Comparison of ENCODE assay signal across 8 cellular contexts in genomic region chrX:12956704-12957541, GRCh38. TPM values are rescaled to one million over a fixed set of nuclear protein-coding genes. Genes with fewer than 3 reads are reported as not detected.
DNase-seq lines count a peak whose midpoint lies in the region; ATAC-seq and TF ChIP-seq lines count a peak whose summit lies in the region.

No MANE protein-coding gene starts in this region.

- H3K4me1 ChIP-seq in ACC112 (ENCODE audit: control insufficient read depth, insufficient read depth, low read length, unreplicated experiment) (peaks cover 19% of the 10 kb centered on the region), Panc1 (ENCODE audit: control insufficient read depth, insufficient read depth, low read length) (peaks cover 6% of the 10 kb centered on the region; the same call in 1 of the 2 replicates), thoracic aorta (ENCODE audit: control insufficient read depth in 1 of 2, low read depth in 2 of 2) (peaks cover 6 to 14% of the 10 kb centered on the region in 2 donors)

- TF ChIP-seq CTCF in Panc1 (IDR thresholded peaks at IDR 0.05) = no peak
- no peak for TF ChIP-seq CTCF in thoracic aorta (IDR thresholded peaks at IDR 0.05)

- no peaks in the 10 kb centered on the region for H3K36me3 Mint-ChIP-seq in activated naive CD8-positive, alpha-beta T cell treated with anti-CD3 and anti-CD28 coated beads, Interleukin-2, amount 50 U/mL, for 24 hours (ENCODE audit: low read depth)

- DNase-seq in Panc1 (ENCODE audit: low read depth, low spot score) = no peak
- DNase-seq in activated naive CD8-positive, alpha-beta T cell treated with anti-CD3 and anti-CD28 coated beads, Interleukin-2, amount 50 U/mL, for 24 hours = no peak
- DNase-seq in kidney tubule cell (ENCODE audit: low spot score) = peak; percentile 71
- DNase-seq in thoracic aorta (ENCODE audit: low spot score) = no peak
- no peak for DNase-seq in NCI-H2227 (lab: John Stamatoyannopoulos, UW; ENCODE audit: unreplicated experiment)

- no peaks in the 10 kb centered on the region for H3K9me3 Mint-ChIP-seq in activated naive CD8-positive, alpha-beta T cell treated with anti-CD3 and anti-CD28 coated beads, Interleukin-2, amount 50 U/mL, for 24 hours

- peak overlapping the region; percentile 47; the same call in 1 of the 2 replicates for H3K4me3 ChIP-seq in ACC112 (ENCODE audit: low read depth, low read length)
- H3K4me3 ChIP-seq in Panc1 (ENCODE audit: low read depth in 2 of 2, low read length in 2 of 2) = no peak overlapping the region
- H3K4me3 ChIP-seq in thoracic aorta = peak overlapping the region; percentile 1

- intact Hi-C loops in Panc1 (cut with micrococcal nuclease; ENCODE audit: unreplicated experiment) = no loop called here

- H3K9me3 ChIP-seq in Panc1 (ENCODE audit: control insufficient read depth, insufficient read depth, low read depth, low read length) (no peaks in the 10 kb centered on the region), thoracic aorta (no peaks in the 10 kb centered on the region)

- H3K27ac Mint-ChIP-seq in activated naive CD8-positive, alpha-beta T cell treated with anti-CD3 and anti-CD28 coated beads, Interleukin-2, amount 50 U/mL, for 24 hours = peak overlapping the region; percentile 95

- CTCF ChIA-PET in Panc1 (lab: Charles Lee) = no interaction called here

- no peaks in the 10 kb centered on the region for H3K79me2 ChIP-seq in ACC112 (ENCODE audit: control insufficient read depth, insufficient read depth, low read length, unreplicated experiment)

- no peaks in the 10 kb centered on the region for H3K36me3 ChIP-seq in ACC112 (ENCODE audit: insufficient read depth, low read length)
- H3K36me3 ChIP-seq in Panc1 (ENCODE audit: control insufficient read depth, insufficient read depth, low read length) = no peaks in the 10 kb centered on the region
- no peaks in the 10 kb centered on the region for H3K36me3 ChIP-seq in thoracic aorta

- H3K4me1 Mint-ChIP-seq in activated naive CD8-positive, alpha-beta T cell treated with anti-CD3 and anti-CD28 coated beads, Interleukin-2, amount 50 U/mL, for 24 hours = peaks cover 81% of the 10 kb centered on the region

- POLR2A ChIA-PET in Panc1 (lab: Charles Lee) = no interaction called here

- no peaks in the 10 kb centered on the region for H3K27me3 ChIP-seq in ACC112 (ENCODE audit: insufficient read depth, low read length)
- H3K27me3 ChIP-seq in Panc1 (ENCODE audit: control insufficient read depth, insufficient read depth, low read length) = no peaks in the 10 kb centered on the region
- H3K27me3 ChIP-seq in thoracic aorta (replicated peaks; ENCODE audit: insufficient read depth) = no peaks in the 10 kb centered on the region

- in situ Hi-C loops in Panc1 (cut with HindIII; ENCODE audit: low pct_unique_long_range_greater_than_20kb, low sequenced_read_pairs) = no loop called here

- H3K4me3 Mint-ChIP-seq in activated naive CD8-positive, alpha-beta T cell treated with anti-CD3 and anti-CD28 coated beads, Interleukin-2, amount 50 U/mL, for 24 hours = peak overlapping the region; percentile 85

- peak overlapping the region; percentile 90 for H3K27ac ChIP-seq in ACC112 (ENCODE audit: low read depth, low read length)
- peak overlapping the region; percentile 81 for H3K27ac ChIP-seq in Panc1 (ENCODE audit: low read length)
- H3K27ac ChIP-seq in thoracic aorta = peak overlapping the region in 1 of 2 donors; percentile 50

- peak overlapping the region; percentile 94 for H2AFZ ChIP-seq in ACC112 (ENCODE audit: low read length, unreplicated experiment)

- peak; percentile 83 for ATAC-seq in GM18909 (IDR thresholded peaks at IDR 0.05; ENCODE audit: poor library complexity, unreplicated experiment)
- ATAC-seq in HG03060 (IDR thresholded peaks at IDR 0.05; ENCODE audit: low read depth, unreplicated experiment) = peak; percentile 57
- peak; percentile 48; the same call in 1 of the 2 replicates for ATAC-seq in Panc1
- ATAC-seq in activated naive CD8-positive, alpha-beta T cell treated with anti-CD3 and anti-CD28 coated beads, Interleukin-2, amount 50 U/mL, for 24 hours = peak; percentile 67
- no peak for ATAC-seq in thoracic aorta (ENCODE audit: insufficient number of reproducible peaks, low FRiP score, low read depth)

- H3K27me3 Mint-ChIP-seq in activated naive CD8-positive, alpha-beta T cell treated with anti-CD3 and anti-CD28 coated beads, Interleukin-2, amount 50 U/mL, for 24 hours = no peaks in the 10 kb centered on the region

- no TSS peak for BruUV-seq in Panc1 (replicated peaks; lab: Mats Ljungman, UMichigan)

RNA-seq across cellular contexts. Expression of gene TMSB4X, which starts 18.0 kb away (rescaled TPM):
- total RNA-seq in Panc1 (2021; ENCODE audit: unreplicated experiment) (2,928 TPM), thoracic aorta (1,000 to 10,000 TPM; 3,886 to 3,920 TPM)
- polyA plus RNA-seq in Panc1 (2012; ENCODE audit: insufficient read length) = 5,442 TPM

RNA-seq across cellular contexts. Expression of gene TLR8, which starts 50.5 kb away (rescaled TPM):
- total RNA-seq in Panc1 (2021; ENCODE audit: unreplicated experiment) (not detected), thoracic aorta (1 to 10 TPM; 3.4 to 6.1 TPM)
- not detected for polyA plus RNA-seq in Panc1 (2012; ENCODE audit: insufficient read length)

Comparison
In these comparisons a context has a peak if more than half of its experiments do, and no peak if none do; other contexts are left out.
1. H3K4me3 ChIP-seq: peak in ACC112 (single experiment) and thoracic aorta (single experiment); none in Panc1 (0 of 2).